ENCODE assay signal across 8 cellular contexts in genomic region chr1:31789259-31790065, GRCh38. TPM values are rescaled to one million over a fixed set of nuclear protein-coding genes. Genes with fewer than 3 reads are reported as not detected.
DNase-seq lines count a peak whose midpoint lies in the region; ATAC-seq and TF ChIP-seq lines count a peak whose summit lies in the region.

No MANE protein-coding gene starts in this region.

- H3K4me2 ChIP-seq in neural cell (ENCODE audit: low read length) = no peak overlapping the region

- H3K27ac ChIP-seq in CD4-positive, alpha-beta memory T cell (ENCODE audit: low read depth, low read length) = peak overlapping the region; percentile 71
- peak overlapping the region; percentile 85 for H3K27ac ChIP-seq in RWPE1
- H3K27ac ChIP-seq in neural cell (ENCODE audit: low read length) = no peak overlapping the region

- TF ChIP-seq CTCF in LNCaP clone FGC (IDR thresholded peaks at IDR 0.05; ENCODE audit: control insufficient read depth, extremely low read depth, insufficient read depth) = peak; percentile 99
- peak; percentile 94 for TF ChIP-seq CTCF in RWPE1 (conservative IDR thresholded peaks at IDR 0.05; ENCODE audit: low read depth)
- TF ChIP-seq CTCF in fibroblast of villous mesenchyme (IDR thresholded peaks at IDR 0.05; ENCODE audit: insufficient read depth, low read depth, low read length) = peak; percentile 90
- TF ChIP-seq CTCF in neural cell (IDR thresholded peaks at IDR 0.05; ENCODE audit: poor library complexity, severe bottlenecking) = peak; percentile 91

- H3K4me1 Mint-ChIP-seq in CD4-positive, alpha-beta memory T cell = peaks cover 5 to 19% (median 10%) of the 10 kb centered on the region in 4 donors

- H3K79me2 ChIP-seq in neural cell (replicated peaks; ENCODE audit: insufficient read depth, low read length) = no peaks in the 10 kb centered on the region

- peak overlapping the region in 6 of 7 donors; percentile 59 to 99 (median 92) for H3K27ac Mint-ChIP-seq in CD4-positive, alpha-beta memory T cell

- TF ChIP-seq EP300 in neural cell (conservative IDR thresholded peaks at IDR 0.05; ENCODE audit: poor library complexity, severe bottlenecking) = no peak

- H3K4me1 ChIP-seq in CD4-positive, alpha-beta memory T cell (ENCODE audit: insufficient read depth, low read length) = peaks cover 9% of the 10 kb centered on the region

- peak; percentile 87 to 92 (median 90) for DNase-seq in CD4-positive, alpha-beta memory T cell
- DNase-seq in LNCaP clone FGC (ENCODE audit: low read depth) (peak; percentile 38), RWPE1 (ENCODE audit: low spot score) (peak; percentile 94), fibroblast of villous mesenchyme (ENCODE audit: low read depth) (peak; percentile 92)
- DNase-seq in activated effector memory CD4-positive, alpha-beta T cell treated with anti-CD3 and anti-CD28 coated beads, Interleukin-2, amount 50 U/mL, for 16 hours = peak; percentile 98
- peak; percentile 99 for DNase-seq in stimulated activated naive CD8-positive, alpha-beta T cell treated with anti-CD3 and anti-CD28 coated beads, Interleukin-15, Interleukin-2, amounts not matched to agents 100 U/mL and 50 U/mL, for 24 hours

- H3K9me3 ChIP-seq in CD4-positive, alpha-beta memory T cell (ENCODE audit: control insufficient read depth in 1 of 2, low read length in 2 of 2) = no peaks in the 10 kb centered on the region
- H3K9me3 ChIP-seq in neural cell (ENCODE audit: low read length) = no peaks in the 10 kb centered on the region

- H3K9ac ChIP-seq in neural cell (ENCODE audit: low read length) = peak overlapping the region; percentile 70

- POLR2A ChIA-PET in CD4-positive, alpha-beta memory T cell (lab: Charles Lee; ENCODE audit: partially characterized antibody) = interaction anchor here (0.6 to 2.5 kb wide), 16 partner anchors 10 to 283 kb away, joined by 3 to 32 read pairs (median 5); partner anchors contain the start of genes ADGRB2, KHDRBS1, PEF1 and PTP4A2
- POLR2A ChIA-PET in RWPE1 (lab: Yijun Ruan, JAX; ENCODE audit: low non-redundant PET) = interaction anchor here (0.6 to 0.8 kb wide), 5 partner anchors 27 to 397 kb away, joined by 3 to 6 read pairs (median 3); no protein-coding TSS in a partner anchor

- H3F3A ChIP-seq in neural cell (ENCODE audit: insufficient read depth, low read length, poor library complexity, severe bottlenecking) = no peaks in the 10 kb centered on the region

- H3K4me3 ChIP-seq in CD4-positive, alpha-beta memory T cell (ENCODE audit: low read length in 2 of 2) = peak overlapping the region in 1 of 2 donors; percentile 78
- H3K4me3 ChIP-seq in LNCaP clone FGC (ENCODE audit: low read depth, low read length) (peak overlapping the region; percentile 58), fibroblast of villous mesenchyme (ENCODE audit: low read depth, low read length) (peak overlapping the region; percentile 88), neural cell (ENCODE audit: low read length) (peak overlapping the region; percentile 72)

- H3K36me3 ChIP-seq in CD4-positive, alpha-beta memory T cell (ENCODE audit: insufficient read depth, low read length) = no peaks in the 10 kb centered on the region
- no peaks in the 10 kb centered on the region for H3K36me3 ChIP-seq in neural cell (ENCODE audit: insufficient read depth, low read length)

- H3K9me2 ChIP-seq in neural cell (ENCODE audit: insufficient read depth, low read length) = no peaks in the 10 kb centered on the region

- H4K20me1 ChIP-seq in neural cell (ENCODE audit: insufficient read depth) = no peaks in the 10 kb centered on the region

- H3K9me3 Mint-ChIP-seq in CD4-positive, alpha-beta memory T cell = no peaks in the 10 kb centered on the region

- no peaks in the 10 kb centered on the region for H3K27me3 ChIP-seq in CD4-positive, alpha-beta memory T cell (ENCODE audit: insufficient read depth, low read length)
- H3K27me3 ChIP-seq in neural cell (ENCODE audit: insufficient read depth, low read depth, low read length) = no peaks in the 10 kb centered on the region

- no peak overlapping the region for H2AFZ ChIP-seq in neural cell (ENCODE audit: low read depth, low read length)

- intact Hi-C loops in CD4-positive, alpha-beta memory T cell (cut with micrococcal nuclease) = loop anchor here (1.0 to 5.0 kb wide), 7 partner anchors 27 to 395 kb away; partner anchors contain the start of gene PEF1

- ATAC-seq in GM21576 (IDR thresholded peaks at IDR 0.05; ENCODE audit: unreplicated experiment) = peak; percentile 58
- peak; percentile 83 for ATAC-seq in stimulated activated naive CD8-positive, alpha-beta T cell treated with anti-CD3 and anti-CD28 coated beads, Interleukin-15, Interleukin-2, amounts not matched to agents 100 U/mL and 50 U/mL, for 24 hours

- peaks cover 0 to 2% of the 10 kb centered on the region in 2 donors for H3K36me3 Mint-ChIP-seq in CD4-positive, alpha-beta memory T cell

- CTCF ChIA-PET in CD4-positive, alpha-beta memory T cell (lab: Charles Lee; ENCODE audit: partially characterized antibody) = interaction anchor here (0.6 to 6.4 kb wide), 48 partner anchors 9 to 395 kb away, joined by 3 to 126 read pairs (median 4); partner anchors contain the start of genes ADGRB2, PEF1 and SPOCD1
- CTCF ChIA-PET in RWPE1 (lab: Yijun Ruan, JAX) = interaction anchor here (0.5 to 2.4 kb wide), 21 partner anchors 9 to 796 kb away, joined by 3 to 24 read pairs (median 4); partner anchors contain the start of gene ADGRB2

- no peaks in the 10 kb centered on the region for H3K27me3 Mint-ChIP-seq in CD4-positive, alpha-beta memory T cell

- peak; percentile 92 for TF ChIP-seq RAD21 in neural cell (conservative IDR thresholded peaks at IDR 0.05)

- H3K4me3 Mint-ChIP-seq in CD4-positive, alpha-beta memory T cell = peak overlapping the region; percentile 89 to 96 (median 94)

TF ChIP-seq in neural cell, 6 proteins besides CTCF, POLR2A, EP300 and RAD21:
- no peak for TF ChIP-seq TAF1 (IDR thresholded peaks at IDR 0.05; ENCODE audit: low read depth)
- no peak for TF ChIP-seq MXI1 (conservative IDR thresholded peaks at IDR 0.05; ENCODE audit: poor library complexity, severe bottlenecking)
- TF ChIP-seq SMC3 (conservative IDR thresholded peaks at IDR 0.05; ENCODE audit: poor library complexity) = peak; percentile 91

RNA-seq across cellular contexts. Expression of gene ADGRB2, which starts 25.3 kb away (rescaled TPM):
- total RNA-seq in CD4-positive, alpha-beta memory T cell = 1 to 10 TPM; 1.5 to 2.0 TPM
- polyA plus RNA-seq in CD4-positive, alpha-beta memory T cell = under 1 TPM in 1 of 2 donors, not detected in 1; 0.55 TPM
- total RNA-seq in fibroblast of villous mesenchyme = 11.3 and 14.2 TPM in 2 replicates
- 45.0 and 51.8 TPM in 2 replicates for polyA plus RNA-seq in neural cell
- 57.1 and 63.8 TPM in 2 replicates for polyA minus RNA-seq in neural cell

RNA-seq across cellular contexts. Expression of gene SPOCD1, which starts 26.4 kb away (rescaled TPM):
- under 1 TPM; 0.61 to 0.94 TPM for total RNA-seq in CD4-positive, alpha-beta memory T cell
- polyA plus RNA-seq in CD4-positive, alpha-beta memory T cell = not detected
- 62.2 and 73.4 TPM in 2 replicates for total RNA-seq in fibroblast of villous mesenchyme
- polyA plus RNA-seq in neural cell = not detected in 2 replicates
- not detected in 2 replicates for polyA minus RNA-seq in neural cell

Comparison
In these comparisons a context has a peak if more than half of its experiments do, and no peak if none do; other contexts are left out.
1. DNase-seq: peak in every context shown above with its lines; median percentile 99 in stimulated activated naive CD8-positive, alpha-beta T cell treated with anti-CD3 and anti-CD28 coated beads, Interleukin-15, Interleukin-2, amounts not matched to agents 100 U/mL and 50 U/mL, for 24 hours; 98 in activated effector memory CD4-positive, alpha-beta T cell treated with anti-CD3 and anti-CD28 coated beads, Interleukin-2, amount 50 U/mL, for 16 hours; 94 in RWPE1; 92 in fibroblast of villous mesenchyme; 90 in CD4-positive, alpha-beta memory T cell; 38 in LNCaP clone FGC.
2. RNA of gene SPOCD1, which starts 26.4 kb away (total RNA-seq): 62.2 to 73.4 TPM in fibroblast of villous mesenchyme; 0.61 to 0.94 TPM in CD4-positive, alpha-beta memory T cell; every median in the first group is over 10 times any median in the second.
3. Peak in every context shown above with its lines, with median percentiles within 50 percentile points of each other: CTCF ChIP-seq.